In genomic region chr14:58430156-58430555, GRCh38 we compare ENCODE assay signal across 1 cellular context.
TF ChIP-seq lines count a peak whose summit lies in the region.

No MANE protein-coding gene starts in this region.

TF ChIP-seq in endothelial cell of umbilical vein, 7 proteins besides CTCF, POLR2A, EP300 and RAD21:
- TF ChIP-seq MYC (IDR thresholded peaks at IDR 0.05; ENCODE audit: low read depth, low read length): no peak
- peak; percentile 8 for TF ChIP-seq FOS (IDR thresholded peaks at IDR 0.05; ENCODE audit: borderline replicate concordance, insufficient read depth, low read length)
